In the genomic region with DNA sequence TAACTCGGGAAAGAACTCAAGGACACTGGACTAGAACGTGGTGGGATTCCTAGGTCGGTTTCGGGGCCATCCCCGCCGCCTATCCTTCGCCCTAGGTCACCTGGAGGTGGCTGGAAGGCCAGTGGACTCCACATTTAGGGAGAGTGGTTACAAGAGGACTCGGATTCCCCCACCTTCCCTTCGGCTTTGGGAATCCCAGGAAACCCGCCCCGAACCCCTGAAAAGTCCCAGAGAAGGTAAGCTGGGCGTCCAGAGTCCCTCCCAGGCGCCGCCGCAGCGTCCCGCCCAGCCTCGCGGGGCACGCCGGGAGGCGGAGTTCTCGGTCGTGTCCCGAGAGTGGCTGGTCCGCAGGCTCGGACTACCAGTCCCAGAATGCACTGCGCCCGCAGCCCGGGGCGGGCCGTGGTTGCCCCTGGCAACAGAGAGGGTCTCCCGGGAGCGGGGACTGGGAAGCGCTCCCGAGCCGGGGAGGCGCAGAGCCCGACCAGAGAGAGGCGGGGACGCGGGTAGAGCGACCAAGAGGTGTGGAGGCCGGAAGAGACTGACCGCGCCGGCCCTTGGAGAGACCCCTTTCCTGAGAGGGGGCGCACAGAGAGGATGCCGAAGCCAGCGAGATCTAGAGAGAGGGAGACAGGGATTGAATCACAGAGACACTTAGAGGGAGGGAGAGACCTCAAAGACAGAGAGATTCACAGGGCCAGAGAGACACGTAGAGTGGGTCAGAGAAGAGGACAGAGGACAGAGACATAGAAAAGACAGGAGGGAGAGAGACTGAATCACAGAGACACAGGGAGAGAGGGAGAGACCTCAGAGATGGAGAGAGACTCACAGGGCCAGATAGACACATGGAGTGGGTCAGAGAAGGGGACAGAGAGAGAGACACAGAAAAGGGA, we compare ENCODE assay signal across 1 cellular context.
TF ChIP-seq lines count a peak whose summit lies in the region.

No MANE protein-coding gene starts in this region.

TF ChIP-seq in K562, 482 proteins besides CTCF, POLR2A, EP300 and RAD21 (continued from another document):
- TF ChIP-seq ATF4 (CRISPR knock-in tag; IDR thresholded peaks at IDR 0.05) (no peak), CHD7 (IDR thresholded peaks at IDR 0.05; ENCODE audit: low read depth, low read length) (no peak), KDM4B (IDR thresholded peaks at IDR 0.05; ENCODE audit: borderline replicate concordance in 2 of 2, low read depth in 1 of 2) (no peak), ZNF695 (CRISPR knock-in tag; IDR thresholded peaks at IDR 0.05) (no peak), BCOR (IDR thresholded peaks at IDR 0.05) (0 out of 2 replicates have a peak, but pooled peaks have one; percentile 10), RERE (CRISPR knock-in tag; IDR thresholded peaks at IDR 0.05; ENCODE audit: borderline replicate concordance) (no peak), POLR2AphosphoS5 (IDR thresholded peaks at IDR 0.05; ENCODE audit: control insufficient read depth, insufficient read depth, low read depth, low read length) (no peak), BRD4 (IDR thresholded peaks at IDR 0.05) (no peak), NRF1 (conservative IDR thresholded peaks at IDR 0.05 in 1 of 2, IDR thresholded peaks at IDR 0.05 in 1 of 2) (peak; percentile 73 to 77)
